In genomic region chr10:11009471-11010308, GRCh38 we compare ENCODE assay signal across 19 cellular contexts. TPM values are rescaled to one million over a fixed set of nuclear protein-coding genes. Genes with fewer than 3 reads are reported as not detected.
DNase-seq lines count a peak whose midpoint lies in the region; ATAC-seq and TF ChIP-seq lines count a peak whose summit lies in the region.
"Had no signal": no experiment of that assay in that cellular context is flagged by ENCODE, and none has a peak within 500 bp of the region (broad histone marks: within the 10 kb centered on the region; RNA-seq: fewer than 3 reads in every experiment).

No MANE protein-coding gene starts in this region.

- peak in 1 of 2 donors; percentile 25 for DNase-seq in activated naive CD4-positive, alpha-beta T cell treated with anti-CD3 and anti-CD28 coated beads, Interleukin-2, amount 50 U/mL, for 72 hours (ENCODE audit: low spot score in 2 of 2)
- no peak for DNase-seq in activated naive CD4-positive, alpha-beta T cell (lab: John Stamatoyannopoulos, UW)
- DNase-seq in activated T-cell treated with anti-CD3 and anti-CD28 coated beads, Interleukin-2, amount 50 U/mL, for 72 hours: peak; percentile 14 to 20
- peak in 1 of 2 donors; percentile 55 for DNase-seq in foreskin keratinocyte
- DNase-seq in superior temporal gyrus (ENCODE audit: extremely low spot score): peak; percentile 48
- no peak for DNase-seq in NCI-H2171 (lab: John Stamatoyannopoulos, UW)
- DNase-seq in NCI-H2029 treated with DMSO at 0.1 percent for 48 hours (lab: John Stamatoyannopoulos, UW): no peak
- DNase-seq: DMS53, left ventricle myocardium superior, NCI-H1092, NCI-H446 treated with DMSO at 0.1 percent for 48 hours, PC-3, small intestine, testis had no signal

- H3K27me3 Mint-ChIP-seq in activated T-cell treated with anti-CD3 and anti-CD28 coated beads, Interleukin-2, amount 50 U/mL, for 72 hours (ENCODE audit: low read depth): peaks cover 83% of the 10 kb centered on the region

- peaks cover 5% of the 10 kb centered on the region for H3K4me1 ChIP-seq in foreskin keratinocyte
- H3K4me1 ChIP-seq: breast epithelium, testis had no signal

- ATAC-seq in activated naive CD4-positive, alpha-beta T cell treated with anti-CD3 and anti-CD28 coated beads, Interleukin-2, amount 50 U/mL, for 72 hours: peak; percentile 54 to 87
- peak; percentile 81 to 84 for ATAC-seq in activated T-cell treated with anti-CD3 and anti-CD28 coated beads, Interleukin-2, amount 50 U/mL, for 72 hours (replicated peaks in 1 of 2)
- ATAC-seq in foreskin keratinocyte (peak; percentile 64), GM21528 (IDR thresholded peaks at IDR 0.05; ENCODE audit: low FRiP score, unreplicated experiment) (no peak)
- ATAC-seq: left ventricle myocardium superior, PC-3 had no signal

- peaks cover 37% of the 10 kb centered on the region for H3K4me1 Mint-ChIP-seq in activated T-cell treated with anti-CD3 and anti-CD28 coated beads, Interleukin-2, amount 50 U/mL, for 72 hours (ENCODE audit: low read depth)

- no peaks in the 10 kb centered on the region for H3K27me3 ChIP-seq in foreskin keratinocyte
- H3K27me3 ChIP-seq: testis had no signal

- H3K4me3 Mint-ChIP-seq in activated T-cell treated with anti-CD3 and anti-CD28 coated beads, Interleukin-2, amount 50 U/mL, for 72 hours: peak overlapping the region; percentile 30 to 68
- H3K4me3 Mint-ChIP-seq: activated T-helper 1 cell treated with anti-CD3 and anti-CD28 coated beads, Interleukin-12 subunit alpha, Interleukin-12 subunit beta, Interleukin-2, Interleukin-4 antibody, amounts not matched to agents 30 ng/mL and 10 ng/mL and 1 ng/mL, durations not matched to agents 14 hours and 24 hours and 36 hours had no signal

- H3K36me3 Mint-ChIP-seq in activated naive CD4-positive, alpha-beta T cell treated with anti-CD3 and anti-CD28 coated beads, Interleukin-2, amount 50 U/mL, for 72 hours: peaks cover 0 to 6% of the 10 kb centered on the region in 2 donors
- no peaks in the 10 kb centered on the region for H3K36me3 Mint-ChIP-seq in activated T-cell treated with anti-CD3 and anti-CD28 coated beads, Interleukin-2, amount 50 U/mL, for 72 hours (ENCODE audit: insufficient read depth in 2 of 2)

- no peaks in the 10 kb centered on the region for H3K9me3 Mint-ChIP-seq in activated naive CD4-positive, alpha-beta T cell treated with anti-CD3 and anti-CD28 coated beads, Interleukin-2, amount 50 U/mL, for 72 hours
- no peaks in the 10 kb centered on the region for H3K9me3 Mint-ChIP-seq in activated T-cell treated with anti-CD3 and anti-CD28 coated beads, Interleukin-2, amount 50 U/mL, for 72 hours
- H3K9me3 Mint-ChIP-seq: activated T-helper 1 cell treated with anti-CD3 and anti-CD28 coated beads, Interleukin-12 subunit alpha, Interleukin-12 subunit beta, Interleukin-2, Interleukin-4 antibody, amounts not matched to agents 30 ng/mL and 10 ng/mL and 1 ng/mL, durations not matched to agents 14 hours and 24 hours and 36 hours had no signal

- no peak overlapping the region for H3K27ac Mint-ChIP-seq in activated naive CD4-positive, alpha-beta T cell treated with anti-CD3 and anti-CD28 coated beads, Interleukin-2, amount 50 U/mL, for 72 hours
- H3K27ac Mint-ChIP-seq in activated T-cell treated with anti-CD3 and anti-CD28 coated beads, Interleukin-2, amount 50 U/mL, for 72 hours: no peak overlapping the region
- H3K27ac Mint-ChIP-seq: activated T-helper 1 cell treated with anti-CD3 and anti-CD28 coated beads, Interleukin-12 subunit alpha, Interleukin-12 subunit beta, Interleukin-2, Interleukin-4 antibody, amounts not matched to agents 30 ng/mL and 10 ng/mL and 1 ng/mL, durations not matched to agents 14 hours and 24 hours and 36 hours had no signal

- TF ChIP-seq CTCF in foreskin keratinocyte (conservative IDR thresholded peaks at IDR 0.05): no peak

- no peak overlapping the region for H3K27ac ChIP-seq in foreskin keratinocyte
- H3K27ac ChIP-seq: breast epithelium, hepatocyte, testis, VCaP had no signal

RNA-seq across cellular contexts. Expression of gene CELF2, which starts 8.0 kb away (rescaled TPM):
- total RNA-seq in activated naive CD4-positive, alpha-beta T cell treated with anti-CD3 and anti-CD28 coated beads, Interleukin-2, amount 50 U/mL, for 72 hours: 100 to 1,000 TPM in 1 of 2 donors, 10 to 100 TPM in 1; 95.0 to 120 TPM
- 100 to 1,000 TPM; 116 to 124 TPM for total RNA-seq in activated T-cell treated with anti-CD3 and anti-CD28 coated beads, Interleukin-2, amount 50 U/mL, for 72 hours
- 10.8 and 11.1 TPM in 2 replicates for total RNA-seq in foreskin keratinocyte
- polyA plus RNA-seq in foreskin keratinocyte: 1.9 and 2.4 TPM in 2 replicates
- total RNA-seq: PC-3 had no signal

Comparison
In these comparisons a context has a peak if more than half of its experiments do, and no peak if none do; other contexts are left out.
1. DNase-seq: peak in activated T-cell treated with anti-CD3 and anti-CD28 coated beads, Interleukin-2, amount 50 U/mL, for 72 hours (2 of 2) and superior temporal gyrus (single experiment); none in activated naive CD4-positive, alpha-beta T cell (0 of 4), NCI-H2171 (single experiment) and NCI-H2029 treated with DMSO at 0.1 percent for 48 hours (single experiment).